Comparison of ENCODE assay signal across 1 cellular context in the genomic region with DNA sequence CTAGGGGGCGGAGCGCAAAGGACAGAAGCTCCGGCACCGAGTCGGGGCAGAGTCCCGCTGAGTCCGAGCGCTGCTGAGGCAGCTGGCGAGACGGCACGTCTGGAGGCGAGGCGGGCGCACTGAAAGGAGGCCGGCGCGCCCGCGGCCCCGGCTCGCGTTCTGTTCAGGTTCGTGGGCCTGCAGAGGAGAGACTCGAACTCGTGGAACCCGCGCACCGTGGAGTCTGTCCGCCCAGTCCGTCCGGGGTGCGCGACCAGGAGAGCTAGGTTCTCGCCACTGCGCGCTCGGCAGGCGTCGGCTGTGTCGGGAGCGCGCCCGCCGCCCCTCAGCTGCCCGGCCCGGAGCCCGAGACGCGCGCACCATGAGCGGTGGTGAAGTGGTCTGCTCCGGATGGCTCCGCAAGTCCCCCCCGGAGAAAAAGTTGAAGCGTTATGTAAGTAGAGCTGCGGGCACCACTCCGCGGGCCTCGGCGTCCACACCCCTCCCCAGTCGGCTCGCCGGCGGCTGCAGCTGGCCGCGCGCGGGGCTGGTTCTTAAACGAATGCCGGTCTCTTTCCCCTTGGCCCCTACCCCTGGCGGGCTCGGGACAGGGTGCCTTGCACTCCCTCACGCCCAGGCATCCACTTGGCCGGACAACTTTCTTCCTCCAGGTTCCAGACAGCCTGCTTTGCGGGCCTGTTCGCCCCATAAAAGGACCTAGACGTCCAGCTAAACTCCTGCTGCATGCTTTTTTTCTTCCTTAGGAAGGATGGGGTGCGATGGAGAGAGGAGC.
A peak's percentile ranks its signal among the peaks of the same experiment; 100 is the strongest.
TF ChIP-seq lines count a peak whose summit lies in the region.

A gene (plus strand): TSS at position 49 of the 772 bp plus-strand sequence. CDS start 313 bp downstream, at position 362.

TF ChIP-seq in HepG2, 621 proteins besides CTCF, POLR2A, EP300 and RAD21 (continued from another document and continues in another):
- TF ChIP-seq, protein P1, sequence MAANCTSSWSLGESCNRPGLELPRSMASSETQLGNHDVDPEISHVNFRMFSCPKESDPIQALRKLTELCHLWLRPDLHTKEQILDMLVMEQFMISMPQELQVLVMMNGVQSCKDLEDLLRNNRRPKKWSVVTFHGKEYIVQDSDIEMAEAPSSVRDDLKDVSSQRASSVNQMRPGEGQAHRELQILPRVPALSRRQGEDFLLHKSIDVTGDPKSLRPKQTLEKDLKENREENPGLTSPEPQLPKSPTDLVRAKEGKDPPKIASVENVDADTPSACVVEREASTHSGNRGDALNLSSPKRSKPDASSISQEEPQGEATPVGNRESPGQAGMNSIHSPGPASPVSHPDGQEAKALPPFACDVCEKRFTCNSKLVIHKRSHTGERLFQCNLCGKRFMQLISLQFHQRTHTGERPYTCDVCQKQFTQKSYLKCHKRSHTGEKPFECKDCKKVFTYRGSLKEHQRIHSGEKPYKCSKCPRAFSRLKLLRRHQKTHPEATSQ (CRISPR knock-in tag; IDR thresholded peaks at IDR 0.05; ENCODE audit: borderline replicate concordance) = 0 out of 2 replicates have a peak, but pooled peaks have one; percentile 43
- TF ChIP-seq SIX4 (CRISPR knock-in tag; IDR thresholded peaks at IDR 0.05) (no peak), GATA4 (IDR thresholded peaks at IDR 0.05; ENCODE audit: borderline replicate concordance, low read depth) (no peak), ZNF552 (CRISPR knock-in tag; IDR thresholded peaks at IDR 0.05; ENCODE audit: borderline replicate concordance) (no peak), CBFB (CRISPR knock-in tag; IDR thresholded peaks at IDR 0.05) (no peak), ZNF274 (CRISPR knock-in tag; IDR thresholded peaks at IDR 0.05) (no peak), SCMH1 (CRISPR knock-in tag; IDR thresholded peaks at IDR 0.05; ENCODE audit: borderline replicate concordance) (no peak), MATR3 (CRISPR knock-in tag; IDR thresholded peaks at IDR 0.05) (no peak), ZNF510 (CRISPR knock-in tag; IDR thresholded peaks at IDR 0.05; ENCODE audit: low read depth) (0 out of 2 replicates have a peak, but pooled peaks have one; percentile 58), ZNF567 (CRISPR knock-in tag; IDR thresholded peaks at IDR 0.05; ENCODE audit: borderline replicate concordance) (no peak), ZNF143 (CRISPR knock-in tag; IDR thresholded peaks at IDR 0.05) (no peak), ZNF101 (CRISPR knock-in tag; IDR thresholded peaks at IDR 0.05; ENCODE audit: borderline replicate concordance, low read depth) (no peak), ZMYM3 (CRISPR knock-in tag; IDR thresholded peaks at IDR 0.05) (peak; percentile 40; the same call in 1 of the 2 replicates), ZNF605 (CRISPR knock-in tag; IDR thresholded peaks at IDR 0.05) (0 out of 2 replicates have a peak, but pooled peaks have one; percentile 15), FOXA3 (CRISPR knock-in tag; IDR thresholded peaks at IDR 0.05) (no peak), ZNF296 (CRISPR knock-in tag; conservative IDR thresholded peaks at IDR 0.05) (0 out of 2 replicates have a peak, but pooled peaks have one; percentile 34), ZNF619 (CRISPR knock-in tag; IDR thresholded peaks at IDR 0.05) (no peak), POLR2G (IDR thresholded peaks at IDR 0.05; ENCODE audit: low read depth, low read length) (no peak), ZNF777 (CRISPR knock-in tag; IDR thresholded peaks at IDR 0.05) (peak; percentile 94), FLYWCH1 (CRISPR knock-in tag; IDR thresholded peaks at IDR 0.05) (0 out of 2 replicates have a peak, but pooled peaks have one; percentile 36), TARDBP (CRISPR knock-in tag; IDR thresholded peaks at IDR 0.05) (0 out of 2 replicates have a peak, but pooled peaks have one; percentile 46), ZNF841 (CRISPR knock-in tag; IDR thresholded peaks at IDR 0.05; ENCODE audit: borderline replicate concordance) (no peak), ZNF562 (CRISPR knock-in tag; IDR thresholded peaks at IDR 0.05; ENCODE audit: borderline replicate concordance) (no peak), KAT8 (CRISPR knock-in tag; IDR thresholded peaks at IDR 0.05) (no peak), BRD4 (CRISPR knock-in tag; IDR thresholded peaks at IDR 0.05) (no peak)
- TF ChIP-seq, protein P2, sequence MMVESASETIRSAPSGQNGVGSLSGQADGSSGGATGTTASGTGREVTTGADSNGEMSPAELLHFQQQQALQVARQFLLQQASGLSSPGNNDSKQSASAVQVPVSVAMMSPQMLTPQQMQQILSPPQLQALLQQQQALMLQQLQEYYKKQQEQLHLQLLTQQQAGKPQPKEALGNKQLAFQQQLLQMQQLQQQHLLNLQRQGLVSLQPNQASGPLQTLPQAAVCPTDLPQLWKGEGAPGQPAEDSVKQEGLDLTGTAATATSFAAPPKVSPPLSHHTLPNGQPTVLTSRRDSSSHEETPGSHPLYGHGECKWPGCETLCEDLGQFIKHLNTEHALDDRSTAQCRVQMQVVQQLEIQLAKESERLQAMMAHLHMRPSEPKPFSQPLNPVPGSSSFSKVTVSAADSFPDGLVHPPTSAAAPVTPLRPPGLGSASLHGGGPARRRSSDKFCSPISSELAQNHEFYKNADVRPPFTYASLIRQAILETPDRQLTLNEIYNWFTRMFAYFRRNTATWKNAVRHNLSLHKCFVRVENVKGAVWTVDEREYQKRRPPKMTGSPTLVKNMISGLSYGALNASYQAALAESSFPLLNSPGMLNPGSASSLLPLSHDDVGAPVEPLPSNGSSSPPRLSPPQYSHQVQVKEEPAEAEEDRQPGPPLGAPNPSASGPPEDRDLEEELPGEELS (CRISPR knock-in tag; IDR thresholded peaks at IDR 0.05) = no peak
- TF ChIP-seq, protein P3, sequence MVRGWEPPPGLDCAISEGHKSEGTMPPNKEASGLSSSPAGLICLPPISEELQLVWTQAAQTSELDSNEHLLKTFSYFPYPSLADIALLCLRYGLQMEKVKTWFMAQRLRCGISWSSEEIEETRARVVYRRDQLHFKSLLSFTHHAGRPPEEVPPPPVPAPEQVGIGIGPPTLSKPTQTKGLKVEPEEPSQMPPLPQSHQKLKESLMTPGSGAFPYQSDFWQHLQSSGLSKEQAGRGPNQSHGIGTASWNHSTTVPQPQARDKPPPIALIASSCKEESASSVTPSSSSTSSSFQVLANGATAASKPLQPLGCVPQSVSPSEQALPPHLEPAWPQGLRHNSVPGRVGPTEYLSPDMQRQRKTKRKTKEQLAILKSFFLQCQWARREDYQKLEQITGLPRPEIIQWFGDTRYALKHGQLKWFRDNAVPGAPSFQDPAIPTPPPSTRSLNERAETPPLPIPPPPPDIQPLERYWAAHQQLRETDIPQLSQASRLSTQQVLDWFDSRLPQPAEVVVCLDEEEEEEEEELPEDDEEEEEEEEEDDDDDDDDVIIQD (CRISPR knock-in tag; IDR thresholded peaks at IDR 0.05; ENCODE audit: low read depth) = no peak
- TF ChIP-seq, protein P4, sequence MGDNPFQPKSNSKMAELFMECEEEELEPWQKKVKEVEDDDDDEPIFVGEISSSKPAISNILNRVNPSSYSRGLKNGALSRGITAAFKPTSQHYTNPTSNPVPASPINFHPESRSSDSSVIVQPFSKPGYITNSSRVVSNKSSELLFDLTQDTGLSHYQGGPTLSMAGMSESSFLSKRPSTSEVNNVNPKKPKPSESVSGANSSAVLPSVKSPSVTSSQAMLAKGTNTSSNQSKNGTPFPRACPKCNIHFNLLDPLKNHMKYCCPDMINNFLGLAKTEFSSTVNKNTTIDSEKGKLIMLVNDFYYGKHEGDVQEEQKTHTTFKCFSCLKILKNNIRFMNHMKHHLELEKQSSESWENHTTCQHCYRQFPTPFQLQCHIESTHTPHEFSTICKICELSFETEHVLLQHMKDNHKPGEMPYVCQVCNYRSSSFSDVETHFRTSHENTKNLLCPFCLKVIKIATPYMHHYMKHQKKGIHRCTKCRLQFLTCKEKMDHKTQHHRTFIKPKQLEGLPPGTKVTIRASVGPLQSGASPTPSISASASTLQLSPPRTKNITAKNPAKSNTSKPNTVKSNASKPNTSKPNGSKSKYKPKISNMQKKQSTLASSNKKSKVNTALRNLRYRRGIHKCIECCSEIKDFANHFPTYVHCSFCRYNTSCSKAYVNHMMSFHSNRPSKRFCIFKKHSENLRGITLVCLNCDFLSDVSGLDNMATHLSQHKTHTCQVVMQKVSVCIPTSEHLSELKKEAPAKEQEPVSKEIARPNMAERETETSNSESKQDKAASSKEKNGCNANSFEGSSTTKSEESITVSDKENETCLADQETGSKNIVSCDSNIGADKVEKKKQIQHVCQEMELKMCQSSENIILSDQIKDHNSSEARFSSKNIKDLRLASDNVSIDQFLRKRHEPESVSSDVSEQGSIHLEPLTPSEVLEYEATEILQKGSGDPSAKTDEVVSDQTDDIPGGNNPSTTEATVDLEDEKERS (CRISPR knock-in tag; IDR thresholded peaks at IDR 0.05) = 0 out of 2 replicates have a peak, but pooled peaks have one; percentile 58
- TF ChIP-seq, protein P5, sequence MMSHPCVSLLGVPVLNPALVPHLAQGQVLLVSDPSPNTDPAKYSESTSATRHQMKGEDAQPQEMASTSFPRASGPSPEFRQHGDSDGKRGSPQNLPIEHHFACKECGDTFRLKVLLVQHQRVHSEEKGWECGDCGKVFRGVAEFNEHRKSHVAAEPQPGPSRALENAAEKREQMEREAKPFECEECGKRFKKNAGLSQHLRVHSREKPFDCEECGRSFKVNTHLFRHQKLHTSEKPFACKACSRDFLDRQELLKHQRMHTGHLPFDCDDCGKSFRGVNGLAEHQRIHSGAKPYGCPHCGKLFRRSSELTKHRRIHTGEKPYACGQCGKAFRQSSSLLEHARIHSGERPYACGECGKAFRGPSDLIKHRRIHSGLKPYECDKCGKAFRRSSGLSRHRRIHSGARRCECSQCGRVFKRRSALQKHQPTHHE (CRISPR knock-in tag; IDR thresholded peaks at IDR 0.05; ENCODE audit: borderline replicate concordance) = no peak
- TF ChIP-seq, protein P6, sequence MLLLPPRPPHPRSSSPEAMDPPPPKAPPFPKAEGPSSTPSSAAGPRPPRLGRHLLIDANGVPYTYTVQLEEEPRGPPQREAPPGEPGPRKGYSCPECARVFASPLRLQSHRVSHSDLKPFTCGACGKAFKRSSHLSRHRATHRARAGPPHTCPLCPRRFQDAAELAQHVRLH (CRISPR knock-in tag; IDR thresholded peaks at IDR 0.05; ENCODE audit: borderline replicate concordance, low read depth) = no peak
- TF ChIP-seq, protein P7, sequence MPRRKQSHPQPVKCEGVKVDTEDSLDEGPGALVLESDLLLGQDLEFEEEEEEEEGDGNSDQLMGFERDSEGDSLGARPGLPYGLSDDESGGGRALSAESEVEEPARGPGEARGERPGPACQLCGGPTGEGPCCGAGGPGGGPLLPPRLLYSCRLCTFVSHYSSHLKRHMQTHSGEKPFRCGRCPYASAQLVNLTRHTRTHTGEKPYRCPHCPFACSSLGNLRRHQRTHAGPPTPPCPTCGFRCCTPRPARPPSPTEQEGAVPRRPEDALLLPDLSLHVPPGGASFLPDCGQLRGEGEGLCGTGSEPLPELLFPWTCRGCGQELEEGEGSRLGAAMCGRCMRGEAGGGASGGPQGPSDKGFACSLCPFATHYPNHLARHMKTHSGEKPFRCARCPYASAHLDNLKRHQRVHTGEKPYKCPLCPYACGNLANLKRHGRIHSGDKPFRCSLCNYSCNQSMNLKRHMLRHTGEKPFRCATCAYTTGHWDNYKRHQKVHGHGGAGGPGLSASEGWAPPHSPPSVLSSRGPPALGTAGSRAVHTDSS (CRISPR knock-in tag; conservative IDR thresholded peaks at IDR 0.05) = 0 out of 2 replicates have a peak, but pooled peaks have one; percentile 71
- TF ChIP-seq, protein P8, sequence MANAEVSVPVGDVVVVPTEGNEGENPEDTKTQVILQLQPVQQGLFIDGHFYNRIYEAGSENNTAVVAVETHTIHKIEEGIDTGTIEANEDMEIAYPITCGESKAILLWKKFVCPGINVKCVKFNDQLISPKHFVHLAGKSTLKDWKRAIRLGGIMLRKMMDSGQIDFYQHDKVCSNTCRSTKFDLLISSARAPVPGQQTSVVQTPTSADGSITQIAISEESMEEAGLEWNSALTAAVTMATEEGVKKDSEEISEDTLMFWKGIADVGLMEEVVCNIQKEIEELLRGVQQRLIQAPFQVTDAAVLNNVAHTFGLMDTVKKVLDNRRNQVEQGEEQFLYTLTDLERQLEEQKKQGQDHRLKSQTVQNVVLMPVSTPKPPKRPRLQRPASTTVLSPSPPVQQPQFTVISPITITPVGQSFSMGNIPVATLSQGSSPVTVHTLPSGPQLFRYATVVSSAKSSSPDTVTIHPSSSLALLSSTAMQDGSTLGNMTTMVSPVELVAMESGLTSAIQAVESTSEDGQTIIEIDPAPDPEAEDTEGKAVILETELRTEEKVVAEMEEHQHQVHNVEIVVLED (CRISPR knock-in tag; IDR thresholded peaks at IDR 0.05; ENCODE audit: borderline replicate concordance) = 0 out of 2 replicates have a peak, but pooled peaks have one; percentile 18
- TF ChIP-seq, protein P9, sequence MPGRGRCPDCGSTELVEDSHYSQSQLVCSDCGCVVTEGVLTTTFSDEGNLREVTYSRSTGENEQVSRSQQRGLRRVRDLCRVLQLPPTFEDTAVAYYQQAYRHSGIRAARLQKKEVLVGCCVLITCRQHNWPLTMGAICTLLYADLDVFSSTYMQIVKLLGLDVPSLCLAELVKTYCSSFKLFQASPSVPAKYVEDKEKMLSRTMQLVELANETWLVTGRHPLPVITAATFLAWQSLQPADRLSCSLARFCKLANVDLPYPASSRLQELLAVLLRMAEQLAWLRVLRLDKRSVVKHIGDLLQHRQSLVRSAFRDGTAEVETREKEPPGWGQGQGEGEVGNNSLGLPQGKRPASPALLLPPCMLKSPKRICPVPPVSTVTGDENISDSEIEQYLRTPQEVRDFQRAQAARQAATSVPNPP (CRISPR knock-in tag; IDR thresholded peaks at IDR 0.05) = 0 out of 2 replicates have a peak, but pooled peaks have one; percentile 7
